21 cellular contexts compared by ENCODE assay signal in the genomic region with DNA sequence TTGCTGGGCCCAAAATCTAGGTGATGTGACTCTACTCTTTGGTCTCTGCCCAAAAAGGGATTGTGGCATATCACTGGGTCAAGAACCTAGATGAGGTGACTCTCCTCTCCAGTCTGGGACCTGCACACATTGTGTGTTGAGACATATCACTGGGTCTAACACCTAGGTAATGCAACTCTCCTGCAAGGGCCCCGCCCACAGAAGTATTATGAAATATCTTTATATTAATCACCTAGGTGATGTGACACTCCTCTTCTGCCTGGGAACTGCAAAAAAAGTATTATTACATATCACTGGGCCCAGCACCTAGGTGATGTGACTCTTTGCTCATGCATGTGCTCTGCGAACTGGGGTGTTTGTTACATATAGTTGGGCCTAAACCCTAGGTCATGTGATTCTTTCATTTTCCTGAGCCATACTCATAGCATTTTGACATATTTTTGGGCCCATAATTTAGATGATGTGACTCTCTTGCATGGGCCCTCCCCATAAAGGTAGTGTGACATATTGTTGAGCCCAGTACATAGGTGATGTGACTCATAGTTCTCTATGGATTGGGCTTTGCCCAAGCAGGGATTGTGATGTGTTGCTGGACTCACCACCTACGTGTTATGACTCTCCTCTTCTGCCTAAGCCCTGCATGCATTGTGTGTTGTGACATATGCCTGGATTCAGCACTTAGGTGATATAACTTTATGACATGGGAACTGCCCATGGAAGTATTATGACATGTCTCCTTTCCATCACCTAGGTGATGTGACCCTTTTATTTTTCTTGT. TPM values are rescaled to one million over a fixed set of nuclear protein-coding genes. Genes with fewer than 3 reads are reported as not detected.
DNase-seq lines count a peak whose midpoint lies in the region; ATAC-seq, FAIRE-seq and TF ChIP-seq lines count a peak whose summit lies in the region.
"Had no signal": no experiment of that assay in that cellular context is flagged by ENCODE, and none has a peak within 500 bp of the region (broad histone marks: within the 10 kb centered on the region; RNA-seq: fewer than 3 reads in every experiment).

No MANE protein-coding gene starts in this region.

- no peak for FAIRE-seq in bronchial epithelial cell (lab: Jason Lieb, UNC)
- FAIRE-seq: H54 had no signal

- H3K27me3 Mint-ChIP-seq in MCF 10A (ENCODE audit: insufficient read depth, unreplicated experiment) (no peaks in the 10 kb centered on the region), natural killer cell (ENCODE audit: low read depth in 2 of 2) (no peaks in the 10 kb centered on the region)
- no peaks in the 10 kb centered on the region for H3K27me3 Mint-ChIP-seq in naive thymus-derived CD8-positive, alpha-beta T cell

- H3K36me3 Mint-ChIP-seq in MCF 10A (ENCODE audit: insufficient read depth, unreplicated experiment) (no peaks in the 10 kb centered on the region), natural killer cell (no peaks in the 10 kb centered on the region)
- H3K36me3 Mint-ChIP-seq in stimulated activated effector memory CD8-positive, alpha-beta T cell treated with anti-CD3 and anti-CD28 coated beads, Interleukin-12 subunit alpha, Interleukin-12 subunit beta, amount 100 ng/mL, for 72 hours: no peaks in the 10 kb centered on the region
- peaks cover 8 to 30% (median 11%) of the 10 kb centered on the region in 3 donors for H3K36me3 Mint-ChIP-seq in naive thymus-derived CD8-positive, alpha-beta T cell

- H4K20me1 ChIP-seq in mammary epithelial cell (ENCODE audit: insufficient read depth, low read length): no peaks in the 10 kb centered on the region

- H3K36me3 ChIP-seq in mammary epithelial cell (ENCODE audit: insufficient read depth, low read length): no peaks in the 10 kb centered on the region
- H3K36me3 ChIP-seq in bronchial epithelial cell (ENCODE audit: control insufficient read depth, insufficient read depth, low read length): no peaks in the 10 kb centered on the region

- no peaks in the 10 kb centered on the region for H3K4me1 Mint-ChIP-seq in MCF 10A (ENCODE audit: insufficient read depth, unreplicated experiment)
- peaks cover 31% of the 10 kb centered on the region for H3K4me1 Mint-ChIP-seq in stimulated activated effector memory CD8-positive, alpha-beta T cell treated with anti-CD3 and anti-CD28 coated beads, Interleukin-12 subunit alpha, Interleukin-12 subunit beta, amount 100 ng/mL, for 72 hours
- peaks cover 11 to 18% of the 10 kb centered on the region in 2 donors for H3K4me1 Mint-ChIP-seq in natural killer cell
- H3K4me1 Mint-ChIP-seq in naive thymus-derived CD8-positive, alpha-beta T cell: peaks cover under 1 to 27% (median 16%) of the 10 kb centered on the region in 4 donors

- H3K4me2 ChIP-seq in mammary epithelial cell (ENCODE audit: insufficient read depth, low read depth, low read length): no peak overlapping the region

- no peaks in the 10 kb centered on the region for H3K27me3 ChIP-seq in mammary epithelial cell (ENCODE audit: insufficient read depth, low read length)
- no peaks in the 10 kb centered on the region for H3K27me3 ChIP-seq in bronchial epithelial cell (ENCODE audit: control insufficient read depth, insufficient read depth, low read length)

- no peaks in the 10 kb centered on the region for H3K4me1 ChIP-seq in mammary epithelial cell (ENCODE audit: insufficient read depth, low read length)

- intact Hi-C loops in mammary epithelial cell (cut with micrococcal nuclease): loop anchor here (10.0 kb wide), 1 partner anchor 285 kb away; no protein-coding TSS in a partner anchor
- intact Hi-C loops in MCF 10A (cut with micrococcal nuclease): no loop called here
- intact Hi-C loops in natural killer cell (cut with micrococcal nuclease): no loop called here

- H3K4me3 Mint-ChIP-seq in MCF 10A (ENCODE audit: unreplicated experiment) (no peak overlapping the region), natural killer cell (no peak overlapping the region)
- no peak overlapping the region for H3K4me3 Mint-ChIP-seq in stimulated activated effector memory CD8-positive, alpha-beta T cell treated with anti-CD3 and anti-CD28 coated beads, Interleukin-12 subunit alpha, Interleukin-12 subunit beta, amount 100 ng/mL, for 72 hours
- H3K4me3 Mint-ChIP-seq in naive thymus-derived CD8-positive, alpha-beta T cell: no peak overlapping the region
- H3K4me3 Mint-ChIP-seq: CD14-positive monocyte, HFFc6 had no signal

- ATAC-seq in stimulated activated effector memory CD8-positive, alpha-beta T cell treated with anti-CD3 and anti-CD28 coated beads, Interleukin-12 subunit alpha, Interleukin-12 subunit beta, amount 100 ng/mL, for 72 hours: no peak
- ATAC-seq in natural killer cell: no peak
- no peak for ATAC-seq in naive thymus-derived CD8-positive, alpha-beta T cell

- POLR2A ChIA-PET in MCF 10A (lab: Yijun Ruan, JAX): no interaction called here
- POLR2A ChIA-PET in naive thymus-derived CD8-positive, alpha-beta T cell (lab: Charles Lee): no interaction called here

- H3K9me3 Mint-ChIP-seq in MCF 10A (ENCODE audit: unreplicated experiment) (peaks cover 34% of the 10 kb centered on the region), natural killer cell (no peaks in the 10 kb centered on the region)
- H3K9me3 Mint-ChIP-seq in stimulated activated effector memory CD8-positive, alpha-beta T cell treated with anti-CD3 and anti-CD28 coated beads, Interleukin-12 subunit alpha, Interleukin-12 subunit beta, amount 100 ng/mL, for 72 hours: no peaks in the 10 kb centered on the region
- peaks cover 0 to 19% (median 0%) of the 10 kb centered on the region in 9 donors for H3K9me3 Mint-ChIP-seq in naive thymus-derived CD8-positive, alpha-beta T cell

- no TSS peak for BruUV-seq in mammary epithelial cell (replicated peaks; lab: Mats Ljungman, UMichigan)
- no TSS peak for BruUV-seq in MCF 10A (replicated peaks; lab: Mats Ljungman, UMichigan)

- H3K27ac Mint-ChIP-seq in MCF 10A (ENCODE audit: low read depth, unreplicated experiment) (no peak overlapping the region), natural killer cell (no peak overlapping the region)
- peak overlapping the region; percentile 19 for H3K27ac Mint-ChIP-seq in stimulated activated effector memory CD8-positive, alpha-beta T cell treated with anti-CD3 and anti-CD28 coated beads, Interleukin-12 subunit alpha, Interleukin-12 subunit beta, amount 100 ng/mL, for 72 hours
- peak overlapping the region in 1 of 10 donors; percentile 31 for H3K27ac Mint-ChIP-seq in naive thymus-derived CD8-positive, alpha-beta T cell
- H3K27ac Mint-ChIP-seq: CD14-positive monocyte, HFFc6 had no signal

- H3K79me2 ChIP-seq in mammary epithelial cell (ENCODE audit: insufficient read depth, low read length): no peaks in the 10 kb centered on the region

- no peak overlapping the region for H2AFZ ChIP-seq in mammary epithelial cell (ENCODE audit: low read depth, low read length)

- dilution Hi-C loops in mammary epithelial cell (cut with HindIII; ENCODE audit: low sequenced_read_pairs): no loop called here

- TF ChIP-seq CTCF in mammary epithelial cell (conservative IDR thresholded peaks at IDR 0.05 in 1 of 2, IDR thresholded peaks at IDR 0.05 in 1 of 2; ENCODE audit: extremely low read depth in 1 of 2, insufficient read depth in 1 of 2, low read depth in 1 of 2, low read length in 2 of 2) (no peak), MCF 10A (IDR thresholded peaks at IDR 0.05; ENCODE audit: unreplicated experiment) (no peak), bronchial epithelial cell (IDR thresholded peaks at IDR 0.05; ENCODE audit: insufficient read depth, low read length, severe bottlenecking) (no peak), natural killer cell (IDR thresholded peaks at IDR 0.05) (no peak)

- H3K4me3 ChIP-seq in mammary epithelial cell (replicated peaks in 1 of 3; ENCODE audit: insufficient read depth in 1 of 3, low read depth in 2 of 3, low read length in 3 of 3) (no peak overlapping the region), bronchial epithelial cell (ENCODE audit: low read depth, low read length) (no peak overlapping the region)

- H3K9me3 ChIP-seq in mammary epithelial cell (replicated peaks; ENCODE audit: insufficient read depth, low read length): peaks cover 29% of the 10 kb centered on the region

- no peak overlapping the region for H3K27ac ChIP-seq in mammary epithelial cell (ENCODE audit: insufficient read depth, low read depth, low read length)
- H3K27ac ChIP-seq: RWPE1 had no signal

- DNase-seq in mammary epithelial cell: peak; percentile 63
- no peak for DNase-seq in MCF 10A (ENCODE audit: unreplicated experiment)
- peak; percentile 63 for DNase-seq in bronchial epithelial cell (ENCODE audit: low read depth)
- peak; percentile 7 for DNase-seq in kidney tubule cell (ENCODE audit: low spot score)
- DNase-seq in stimulated activated effector memory CD8-positive, alpha-beta T cell treated with anti-CD3 and anti-CD28 coated beads, Interleukin-12 subunit alpha, Interleukin-12 subunit beta, amount 100 ng/mL, for 72 hours (ENCODE audit: low spot score in 2 of 2): no peak
- DNase-seq in natural killer cell: no peak
- no peak for DNase-seq in stimulated activated CD4-positive, alpha-beta T cell treated with anti-CD3 and anti-CD28 coated beads, Interleukin-4, amount 100 ng/mL, for 4 hours
- no peak for DNase-seq in naive thymus-derived CD8-positive, alpha-beta T cell
- DNase-seq: ACHN, AML-193, COR-L47, DMS153, HFFc6, KBM-7, NCI-H1436, NCI-H2029, NCI-H2171, NCI-H446 treated with DMSO at 0.1 percent for 48 hours had no signal

- CTCF ChIA-PET in mammary epithelial cell (lab: Charles Lee; ENCODE audit: low non-redundant PET): no interaction called here
- CTCF ChIA-PET in MCF 10A (lab: Yijun Ruan, JAX): no interaction called here

- in situ Hi-C loops in mammary epithelial cell (cut with MboI; ENCODE audit: low sequenced_read_pairs in 2 of 2): no loop called here

- 43% methylated on average over 3 of the region's 3 CpGs for WGBS in mammary epithelial cell (ENCODE audit: low coverage, missing lambda C conversion rate)

- no peak overlapping the region for H3K9ac ChIP-seq in mammary epithelial cell (ENCODE audit: insufficient read depth, low read length)

RNA-seq across cellular contexts. Expression of gene ZNF681, which starts 11.2 kb away (rescaled TPM):
- total RNA-seq in mammary epithelial cell (1 to 10 TPM; 1.3 to 2.3 TPM), MCF 10A (2022) (not detected in 2 replicates), bronchial epithelial cell (1.1 and 1.2 TPM in 2 replicates), natural killer cell (1 to 10 TPM; 1.2 to 2.3 (median 1.9) TPM)
- polyA plus RNA-seq in mammary epithelial cell: 0.19 TPM
- not detected for polyA minus RNA-seq in mammary epithelial cell
- 10 to 100 TPM in 1 of 2 experiments, 1 to 10 TPM in 1; 9.7 to 10.8 TPM for total RNA-seq in naive thymus-derived CD8-positive, alpha-beta T cell
- 1 to 10 TPM; 3.5 to 4.7 (median 4.7) TPM for polyA plus RNA-seq in naive thymus-derived CD8-positive, alpha-beta T cell

Comparison
In these comparisons a context has a peak if more than half of its experiments do, and no peak if none do; other contexts are left out.
1. DNase-seq: peak in mammary epithelial cell (single experiment), bronchial epithelial cell (single experiment) and kidney tubule cell (single experiment); none in MCF 10A (single experiment), stimulated activated effector memory CD8-positive, alpha-beta T cell treated with anti-CD3 and anti-CD28 coated beads, Interleukin-12 subunit alpha, Interleukin-12 subunit beta, amount 100 ng/mL, for 72 hours (0 of 2), natural killer cell (single experiment), stimulated activated CD4-positive, alpha-beta T cell treated with anti-CD3 and anti-CD28 coated beads, Interleukin-4, amount 100 ng/mL, for 4 hours (0 of 2) and naive thymus-derived CD8-positive, alpha-beta T cell (0 of 10).